20 cellular contexts compared by ENCODE assay signal in genomic region chr1:245688536-245689453, GRCh38.
"Had no signal": no experiment of that assay in that cellular context is flagged by ENCODE, and none has a peak within 500 bp of the region (broad histone marks: within the 10 kb centered on the region; RNA-seq: fewer than 3 reads in every experiment).

No MANE protein-coding gene starts in this region.

- H3K27ac ChIP-seq: ascending aorta, breast epithelium, esophagus squamous epithelium, thoracic aorta, upper lobe of left lung had no signal

- DNase-seq: activated CD4-positive, alpha-beta T cell treated with anti-CD3 and anti-CD28 coated beads, Interleukin-2, amount 50 U/mL, for 1 hour; activated CD4-positive, CD25-positive, alpha-beta regulatory T cell treated with anti-CD3 and anti-CD28 coated beads, Interleukin-2, amount 50 U/mL, for 72 hours; activated CD8-positive, alpha-beta memory T cell treated with anti-CD3 and anti-CD28 coated beads for 24 hours; activated CD8-positive, alpha-beta memory T cell treated with anti-CD3 and anti-CD28 coated beads, Interleukin-2, amount 50 U/mL, for 48 hours; activated gamma-delta T cell; activated T-cell treated with anti-CD3 and anti-CD28 coated beads, Interleukin-2, amount 50 U/mL, for 48 hours; cerebellar nuclear complex; effector memory CD4-positive, alpha-beta T cell; esophagus squamous epithelium; occipital lobe; stimulated activated CD4-positive, alpha-beta T cell treated with anti-CD3 and anti-CD28 coated beads, Interleukin-12 subunit alpha, Interleukin-12 subunit beta, amount 100 ng/mL, for 4 hours; stimulated activated CD4-positive, alpha-beta T cell treated with anti-CD3 and anti-CD28 coated beads, Interleukin-1b, Interleukin-23, amount 100 ng/mL, for 48 hours; stimulated activated CD8-positive, alpha-beta memory T cell treated with anti-CD3 and anti-CD28 coated beads, Interleukin-4, amount 100 ng/mL, for 48 hours had no signal

- H3K4me3 ChIP-seq: ascending aorta, thoracic aorta had no signal

- H3K27me3 ChIP-seq: ascending aorta, breast epithelium, upper lobe of left lung had no signal

- H3K27ac Mint-ChIP-seq: activated naive CD4-positive, alpha-beta T cell treated with anti-CD3 and anti-CD28 coated beads, Interleukin-2, amount 50 U/mL, for 24 hours; T-helper 1 cell treated with Interleukin-12 subunit alpha and Interleukin-12 subunit beta and Interleukin-4 antibody, amounts not matched to agents 30 μg/mL and 1 μg/mL, for 36 hours had no signal

- H3K4me1 Mint-ChIP-seq: activated naive CD4-positive, alpha-beta T cell treated with anti-CD3 and anti-CD28 coated beads, Interleukin-2, amount 50 U/mL, for 24 hours had no signal

- H3K36me3 ChIP-seq: ascending aorta, breast epithelium, esophagus squamous epithelium, thoracic aorta, upper lobe of left lung had no signal

- H3K9me3 ChIP-seq: breast epithelium, esophagus squamous epithelium, thoracic aorta, upper lobe of left lung had no signal

- H3K4me3 Mint-ChIP-seq: activated naive CD4-positive, alpha-beta T cell treated with anti-CD3 and anti-CD28 coated beads, Interleukin-2, amount 50 U/mL, for 24 hours; nephron progenitor cell; T-helper 1 cell treated with Interleukin-12 subunit alpha and Interleukin-12 subunit beta and Interleukin-4 antibody, amounts not matched to agents 30 μg/mL and 1 μg/mL, for 36 hours had no signal

- H3K4me1 ChIP-seq: ascending aorta, breast epithelium had no signal

- H3K9me3 Mint-ChIP-seq: activated naive CD4-positive, alpha-beta T cell treated with anti-CD3 and anti-CD28 coated beads, Interleukin-2, amount 50 U/mL, for 24 hours; nephron progenitor cell; T-helper 1 cell treated with Interleukin-12 subunit alpha and Interleukin-12 subunit beta and Interleukin-4 antibody, amounts not matched to agents 30 μg/mL and 1 μg/mL, for 36 hours had no signal
